7 cellular contexts compared by ENCODE assay signal in genomic region chr19:38316477-38317067, GRCh38. TPM values are rescaled to one million over a fixed set of nuclear protein-coding genes. Genes with fewer than 3 reads are reported as not detected.
DNase-seq lines count a peak whose midpoint lies in the region; ATAC-seq and TF ChIP-seq lines count a peak whose summit lies in the region.

No MANE protein-coding gene starts in this region.

- no peak for DNase-seq in endodermal cell
- no peak for DNase-seq in trophoblast cell
- DNase-seq in central memory CD4-positive, alpha-beta T cell = no peak
- no peak for DNase-seq in NCI-H1092 (lab: John Stamatoyannopoulos, UW)
- no peak for DNase-seq in NCI-H146 treated with DMSO at 0.1 percent for 48 hours (lab: John Stamatoyannopoulos, UW; ENCODE audit: unreplicated experiment)

- no peak overlapping the region for H3K4ac ChIP-seq in trophoblast cell (ENCODE audit: low read depth, low read length)

- H3K4me3 ChIP-seq in OCI-LY1 (ENCODE audit: low read depth, low read length, poor library complexity, severe bottlenecking) (peak overlapping the region; percentile 50), endodermal cell (ENCODE audit: low read length) (peak overlapping the region; percentile 21), trophoblast cell (ENCODE audit: low read depth, low read length) (no peak overlapping the region)

- no peak overlapping the region for H2BK12ac ChIP-seq in trophoblast cell (ENCODE audit: low read length)

- H4K12ac ChIP-seq in trophoblast cell (ENCODE audit: low read depth, low read length) = peak overlapping the region; percentile 20

- H2BK5ac ChIP-seq in trophoblast cell (ENCODE audit: low read depth, low read length, poor library complexity) = no peak overlapping the region

- no peaks in the 10 kb centered on the region; the same call in 1 of the 2 replicates for H3K27me3 ChIP-seq in OCI-LY1 (ENCODE audit: insufficient read depth, low read length)
- peaks cover 39% of the 10 kb centered on the region for H3K27me3 ChIP-seq in endodermal cell (ENCODE audit: control insufficient read depth, insufficient read depth, low read length, poor library complexity, severe bottlenecking)
- no peaks in the 10 kb centered on the region for H3K27me3 ChIP-seq in trophoblast cell (ENCODE audit: insufficient read depth, low read length)

- no peaks in the 10 kb centered on the region for H3K9me2 ChIP-seq in OCI-LY1 (ENCODE audit: low read depth, low read length)

- H4K91ac ChIP-seq in trophoblast cell (ENCODE audit: low read depth, low read length) = peak overlapping the region; percentile 57

- H3K79me2 ChIP-seq in OCI-LY1 (ENCODE audit: insufficient read depth, low read length) = no peaks in the 10 kb centered on the region
- peaks cover 7% of the 10 kb centered on the region for H3K79me2 ChIP-seq in trophoblast cell (ENCODE audit: control insufficient read depth, insufficient read depth, low read length, poor library complexity)

- peak; percentile 6 for ATAC-seq in GM21447 (IDR thresholded peaks at IDR 0.05; ENCODE audit: unreplicated experiment)

- peak overlapping the region; percentile 67 for H4K8ac ChIP-seq in trophoblast cell (ENCODE audit: low read depth, low read length)

- H3K4me2 ChIP-seq in OCI-LY1 (ENCODE audit: low read length) (peak overlapping the region; percentile 56), trophoblast cell (ENCODE audit: low read length) (peak overlapping the region; percentile 57)

- H3K9me3 Mint-ChIP-seq in endodermal cell = no peaks in the 10 kb centered on the region

- no peaks in the 10 kb centered on the region for H3F3A ChIP-seq in OCI-LY1 (ENCODE audit: insufficient read depth, low read length)

- 37 to 46% methylated on average over 6 to 8 of the region's 8 CpGs for WGBS in endodermal cell (ENCODE audit: insufficient coverage in 1 of 2, insufficient read length in 1 of 2), 2 experiments
- no CpG with 5 or more reads among the region's 8 CpGs for WGBS in trophoblast cell (ENCODE audit: extremely low coverage, insufficient coverage, insufficient read length)

- peak overlapping the region; percentile 62 for H3K27ac ChIP-seq in OCI-LY1 (ENCODE audit: low read depth, low read length, poor library complexity, severe bottlenecking)
- H3K27ac ChIP-seq in endodermal cell (ENCODE audit: low read depth, low read length) = no peak overlapping the region
- H3K27ac ChIP-seq in trophoblast cell (ENCODE audit: low read depth, low read length) = no peak overlapping the region

- no peak overlapping the region for H2AK5ac ChIP-seq in trophoblast cell (ENCODE audit: low read length)

- peaks cover 54% of the 10 kb centered on the region for H3K4me1 ChIP-seq in OCI-LY1 (ENCODE audit: insufficient read depth, low read length, severe bottlenecking)
- no peaks in the 10 kb centered on the region for H3K4me1 ChIP-seq in endodermal cell (ENCODE audit: control insufficient read depth, insufficient read depth, low read length)
- peaks cover 9 to 23% of the 10 kb centered on the region in 2 experiments for H3K4me1 ChIP-seq in trophoblast cell (ENCODE audit: control insufficient read depth in 1 of 2, insufficient read depth in 2 of 2, low read length in 2 of 2)

- H3K9me3 ChIP-seq in OCI-LY1 (ENCODE audit: low read length) (no peaks in the 10 kb centered on the region), endodermal cell (ENCODE audit: control insufficient read depth, low read length) (no peaks in the 10 kb centered on the region), trophoblast cell (ENCODE audit: insufficient read depth, low read depth, low read length) (no peaks in the 10 kb centered on the region)

- H3K18ac ChIP-seq in trophoblast cell (ENCODE audit: low read length) = no peak overlapping the region

- peak overlapping the region; percentile 20 for H2BK120ac ChIP-seq in trophoblast cell (ENCODE audit: insufficient read depth, low read length, poor library complexity)

- H3K36me3 ChIP-seq in OCI-LY1 (ENCODE audit: insufficient read depth, low read length) (no peaks in the 10 kb centered on the region), endodermal cell (ENCODE audit: control insufficient read depth, insufficient read depth, low read length) (no peaks in the 10 kb centered on the region), trophoblast cell (ENCODE audit: control insufficient read depth in 1 of 2, insufficient read depth in 2 of 2, low read length in 2 of 2) (no peaks in the 10 kb centered on the region)

- H2AFZ ChIP-seq in OCI-LY1 (ENCODE audit: low read length) (no peak overlapping the region; the same call in 1 of the 2 replicates), trophoblast cell (ENCODE audit: insufficient read depth, low read length, poor library complexity) (peak overlapping the region; percentile 35)

- peaks cover 49% of the 10 kb centered on the region for H3K27me3 Mint-ChIP-seq in endodermal cell (ENCODE audit: insufficient read depth)

- peak overlapping the region; percentile 84 for H3K4me3 Mint-ChIP-seq in endodermal cell

- H3K4me1 Mint-ChIP-seq in endodermal cell = no peaks in the 10 kb centered on the region

- no peaks in the 10 kb centered on the region for H3K36me3 Mint-ChIP-seq in endodermal cell (ENCODE audit: low read depth)

- no peak overlapping the region for H3K23ac ChIP-seq in trophoblast cell (ENCODE audit: low read length)

- H3K79me1 ChIP-seq in trophoblast cell (ENCODE audit: low read length) = peaks cover 14% of the 10 kb centered on the region

- TF ChIP-seq CTCF in OCI-LY1 (IDR thresholded peaks at IDR 0.05; ENCODE audit: low read length) = no peak
- TF ChIP-seq CTCF in endodermal cell (conservative IDR thresholded peaks at IDR 0.05) = no peak

- no peak overlapping the region for H3K14ac ChIP-seq in trophoblast cell (ENCODE audit: low read length)

- H3K27ac Mint-ChIP-seq in endodermal cell = peak overlapping the region; percentile 68

- peak overlapping the region; percentile 48 for H3K9ac ChIP-seq in OCI-LY1 (ENCODE audit: low read length)
- no peak overlapping the region for H3K9ac ChIP-seq in endodermal cell (ENCODE audit: extremely low read depth, low read length, poor library complexity, severe bottlenecking)
- no peak overlapping the region for H3K9ac ChIP-seq in trophoblast cell (ENCODE audit: low read length)

- no peaks in the 10 kb centered on the region for H4K20me1 ChIP-seq in OCI-LY1 (ENCODE audit: insufficient read depth, low read length)

RNA-seq across cellular contexts. Expression of gene YIF1B, which starts 0.8 kb away (rescaled TPM):
- total RNA-seq in endodermal cell = 10 to 100 TPM; 68.6 to 74.6 TPM
- polyA plus RNA-seq in endodermal cell (2013, experiment 1 of 2) = 97.3 TPM
- 90.6 TPM for polyA plus RNA-seq in endodermal cell (2013, experiment 2 of 2)
- polyA plus RNA-seq in trophoblast cell (2013) = 60.0 and 60.1 TPM in 2 replicates

RNA-seq across cellular contexts. Expression of gene KCNK6, which starts 3.1 kb away (rescaled TPM):
- total RNA-seq in endodermal cell = 1 to 10 TPM; 5.1 to 8.9 TPM
- polyA plus RNA-seq in endodermal cell (2013, experiment 1 of 2) = 2.2 TPM
- polyA plus RNA-seq in endodermal cell (2013, experiment 2 of 2) = 2.1 TPM
- 8.6 and 9.0 TPM in 2 replicates for polyA plus RNA-seq in trophoblast cell (2013)

RNA-seq across cellular contexts. Expression of gene C19orf33, which starts 12.5 kb away (rescaled TPM):
- total RNA-seq in endodermal cell = 10 to 100 TPM in 1 of 2 donors, 1 to 10 TPM in 1; 2.9 to 13.2 TPM
- not detected for polyA plus RNA-seq in endodermal cell (2013, experiment 1 of 2)
- not detected for polyA plus RNA-seq in endodermal cell (2013, experiment 2 of 2)
- polyA plus RNA-seq in trophoblast cell (2013) = 3.7 and 4.0 TPM in 2 replicates

RNA-seq across cellular contexts. Expression of gene CATSPERG, which starts 19.1 kb away (rescaled TPM):
- 1 to 10 TPM; 2.5 to 8.9 TPM for total RNA-seq in endodermal cell
- 3.5 TPM for polyA plus RNA-seq in endodermal cell (2013, experiment 1 of 2)
- 3.4 TPM for polyA plus RNA-seq in endodermal cell (2013, experiment 2 of 2)
- 1.2 and 1.3 TPM in 2 replicates for polyA plus RNA-seq in trophoblast cell (2013)

RNA-seq across cellular contexts. Expression of gene SPINT2, which starts 52.2 kb away (rescaled TPM):
- 100 to 1,000 TPM; 415 to 487 TPM for total RNA-seq in endodermal cell
- 136 TPM for polyA plus RNA-seq in endodermal cell (2013, experiment 1 of 2)
- polyA plus RNA-seq in endodermal cell (2013, experiment 2 of 2) = 110 TPM
- 307 and 320 TPM in 2 replicates for polyA plus RNA-seq in trophoblast cell (2013)
